Comparison of ENCODE assay signal across 9 cellular contexts in genomic region chr1:61588736-61589381, GRCh38.
DNase-seq lines count a peak whose midpoint lies in the region; ATAC-seq, FAIRE-seq and TF ChIP-seq lines count a peak whose summit lies in the region.
"Had no signal": no experiment of that assay in that cellular context is flagged by ENCODE, and none has a peak within 500 bp of the region (broad histone marks: within the 10 kb centered on the region; RNA-seq: fewer than 3 reads in every experiment).

No MANE protein-coding gene starts in this region.

- TF ChIP-seq RAD21 in H1 (IDR thresholded peaks at IDR 0.05 in 1 of 2, conservative IDR thresholded peaks at IDR 0.05 in 1 of 2; ENCODE audit: low read depth in 2 of 2, low read length in 2 of 2), result peak; percentile 85 to 89

- peak; percentile 71 for TF ChIP-seq CTCF in CD4-positive, alpha-beta T cell (IDR thresholded peaks at IDR 0.05)
- TF ChIP-seq CTCF in H1 (IDR thresholded peaks at IDR 0.05; ENCODE audit: control extremely low read depth in 1 of 3, insufficient read depth in 1 of 3, low read depth in 1 of 3, low read length in 3 of 3) (peak; percentile 81 to 95 (median 86)), tibial nerve (IDR thresholded peaks at IDR 0.05) (peak; percentile 26 to 52 (median 43))

- H4K20me1 ChIP-seq in H1 (replicated peaks in 1 of 2; ENCODE audit: control insufficient read depth in 1 of 2, insufficient read depth in 2 of 2, low read length in 2 of 2), result no peaks in the 10 kb centered on the region

- H3K56ac ChIP-seq in H1 (replicated peaks; ENCODE audit: insufficient read length, low read depth, low read length), result no peak overlapping the region

- CTCF ChIA-PET in CD4-positive, alpha-beta T cell (lab: Charles Lee), result interaction anchor here (1.0 to 1.2 kb wide), 2 partner anchors 82 to 539 kb away, joined by 3 to 6 read pairs; no protein-coding TSS in a partner anchor
- CTCF ChIA-PET in H1 (lab: Charles Lee; ENCODE audit: partially characterized antibody), result interaction anchor here (0.5 to 2.4 kb wide), 37 partner anchors 10 to 1308 kb away, joined by 3 to 22 read pairs (median 3); no protein-coding TSS in a partner anchor

- H2BK5ac ChIP-seq in H1 (ENCODE audit: low read depth, low read length), result no peak overlapping the region

- H3K27ac Mint-ChIP-seq in CD4-positive, alpha-beta T cell, result no peak overlapping the region
- peak overlapping the region in 1 of 10 donors; percentile 70 for H3K27ac Mint-ChIP-seq in naive thymus-derived CD8-positive, alpha-beta T cell
- H3K27ac Mint-ChIP-seq: T-helper 1 cell treated with Interleukin-12 subunit alpha and Interleukin-12 subunit beta and Interleukin-4 antibody, amounts not matched to agents 30 μg/mL and 1 μg/mL, for 36 hours had no signal

- no peaks in the 10 kb centered on the region for H3K4me1 Mint-ChIP-seq in CD4-positive, alpha-beta T cell (ENCODE audit: low read depth)
- H3K4me1 Mint-ChIP-seq in naive thymus-derived CD8-positive, alpha-beta T cell, result peaks cover 0 to 7% (median 1%) of the 10 kb centered on the region in 4 donors

- H3K9me3 Mint-ChIP-seq in CD4-positive, alpha-beta T cell, result no peaks in the 10 kb centered on the region
- H3K9me3 Mint-ChIP-seq in naive thymus-derived CD8-positive, alpha-beta T cell, result no peaks in the 10 kb centered on the region
- H3K9me3 Mint-ChIP-seq: T-helper 1 cell treated with Interleukin-12 subunit alpha and Interleukin-12 subunit beta and Interleukin-4 antibody, amounts not matched to agents 30 μg/mL and 1 μg/mL, for 36 hours had no signal

- peak overlapping the region; percentile 0 to 44; a peak in 3 of 4 replicates for H3K4me2 ChIP-seq in H1 (ENCODE audit: insufficient read depth in 1 of 2, low read depth in 2 of 2, low read length in 2 of 2)

- no peak overlapping the region for H2BK20ac ChIP-seq in H1 (ENCODE audit: low read length)

- no peak overlapping the region for H2AK5ac ChIP-seq in H1 (ENCODE audit: low read depth, low read length)

- no peaks in the 10 kb centered on the region for H3K79me1 ChIP-seq in H1 (ENCODE audit: low read depth, low read length)

- H3K9me3 ChIP-seq in CD4-positive, alpha-beta T cell (ENCODE audit: control insufficient read depth, low read length), result no peaks in the 10 kb centered on the region
- H3K9me3 ChIP-seq in H1 (ENCODE audit: insufficient read depth in 2 of 2, low read depth in 1 of 2, low read length in 1 of 2) (no peaks in the 10 kb centered on the region), tibial nerve (no peaks in the 10 kb centered on the region)

- WGBS in H1 (ENCODE audit: extremely low coverage in 1 of 2, insufficient coverage in 1 of 2, insufficient read length in 1 of 2, insufficient replicate concordance in 2 of 2, low coverage in 1 of 2, low lambda C conversion rate in 2 of 2, missing lambda C conversion rate in 1 of 2), 2 experiments, result 6% methylated on average over 6 of the region's 6 CpGs; no CpG with 5 or more reads in 1 of the 2 experiments
- WGBS in tibial nerve, 2 donors, result 47 to 63% methylated on average over 6 of the region's 6 CpGs

- ATAC-seq in CD4-positive, alpha-beta T cell (ENCODE audit: poor library complexity), result peak; percentile 56
- ATAC-seq in GM19395 (IDR thresholded peaks at IDR 0.05; ENCODE audit: unreplicated experiment) (peak; percentile 93), HG03520 (IDR thresholded peaks at IDR 0.05; ENCODE audit: unreplicated experiment) (peak; percentile 93)
- ATAC-seq in naive thymus-derived CD8-positive, alpha-beta T cell, result peak; percentile 76 to 85

- H3K27ac ChIP-seq in CD4-positive, alpha-beta T cell (ENCODE audit: low read depth, low read length), result no peak overlapping the region
- H3K27ac ChIP-seq in H1 (ENCODE audit: low read depth, low read length), result no peak overlapping the region
- H3K27ac ChIP-seq in tibial nerve, result no peak overlapping the region

- TF ChIP-seq EP300 in H1 (IDR thresholded peaks at IDR 0.05; ENCODE audit: borderline replicate concordance in 1 of 2, low read depth in 2 of 2, low read length in 2 of 2) (no peak), tibial nerve (IDR thresholded peaks at IDR 0.05) (no peak)

- H3K18ac ChIP-seq in H1 (ENCODE audit: extremely low read depth, low read length), result no peak overlapping the region

- peak; percentile 13 to 51 (median 30) for DNase-seq in CD4-positive, alpha-beta T cell
- DNase-seq in NCI-H526 treated with DMSO at 0.1 percent for 48 hours (lab: John Stamatoyannopoulos, UW), result peak; percentile 13
- DNase-seq in activated CD4-positive, alpha-beta T cell treated with anti-CD3 and anti-CD28 coated beads, Interleukin-2, amount 50 U/mL, for 24 hours (ENCODE audit: low read depth in 1 of 2, low spot score in 1 of 2), result peak; percentile 17 to 37
- DNase-seq in H1 (ENCODE audit: low read depth in 1 of 2, low spot score in 2 of 2), result peak; percentile 43 to 85
- peak; percentile 16 to 71 (median 38) for DNase-seq in naive thymus-derived CD8-positive, alpha-beta T cell
- no peak for DNase-seq in tibial nerve (ENCODE audit: low spot score in 2 of 2)

- no peak overlapping the region for H2BK12ac ChIP-seq in H1 (ENCODE audit: low read depth, low read length)

- no peak overlapping the region for H4K5ac ChIP-seq in H1 (ENCODE audit: insufficient read length, low read depth, low read length)

- peaks cover 3 to 9% (median 6%) of the 10 kb centered on the region in 4 experiments; a peak in 6 of 7 replicates for H3K4me1 ChIP-seq in H1 (replicated peaks in 1 of 4; ENCODE audit: control insufficient read depth in 3 of 4, insufficient read depth in 4 of 4, low read length in 3 of 4)
- no peaks in the 10 kb centered on the region for H3K4me1 ChIP-seq in tibial nerve

- no peak overlapping the region for H2BK15ac ChIP-seq in H1 (ENCODE audit: low read length)

- peak overlapping the region; percentile 78; the same call in 1 of the 2 replicates for H2AFZ ChIP-seq in H1 (ENCODE audit: low read length)

- intact Hi-C loops in CD4-positive, alpha-beta T cell (cut with DNase I, micrococcal nuclease), result loop anchor here (1.0 to 10.0 kb wide), 6 partner anchors 263 to 1614 kb away; no protein-coding TSS in a partner anchor

- H3K9ac ChIP-seq in H1 (replicated peaks in 1 of 4; ENCODE audit: extremely low read depth in 1 of 4, low read depth in 3 of 4, low read length in 3 of 4), result no peak overlapping the region; a peak in 1 of 7 replicates

- H4K8ac ChIP-seq in H1 (ENCODE audit: extremely low read depth, insufficient read depth, low read length), result no peak overlapping the region

- FAIRE-seq in H1 (lab: Jason Lieb, UNC), result peak; percentile 89

- H3K4me3 ChIP-seq in H1 (ENCODE audit: extremely low read depth in 1 of 4, insufficient read depth in 2 of 4, low read depth in 3 of 4, low read length in 4 of 4), result peak overlapping the region in 1 of 4 experiments; percentile 13; a peak in 2 of 8 replicates
- no peak overlapping the region for H3K4me3 ChIP-seq in tibial nerve

- H4K91ac ChIP-seq in H1 (replicated peaks; ENCODE audit: insufficient read length, low read length), result no peak overlapping the region

- TF ChIP-seq POLR2A in H1 (IDR thresholded peaks at IDR 0.05; ENCODE audit: control extremely low read depth in 1 of 2, low read depth in 2 of 2, low read length in 2 of 2) (no peak), tibial nerve (IDR thresholded peaks at IDR 0.05) (no peak)

- H3K36me3 ChIP-seq in H1 (ENCODE audit: control insufficient read depth in 2 of 4, insufficient read depth in 4 of 4, low read length in 3 of 4) (no peaks in the 10 kb centered on the region), tibial nerve (no peaks in the 10 kb centered on the region)

- no peaks in the 10 kb centered on the region for H3K79me2 ChIP-seq in H1 (ENCODE audit: control insufficient read depth in 1 of 2, insufficient read depth in 2 of 2, low read length in 2 of 2)

- H3K27me3 ChIP-seq in CD4-positive, alpha-beta T cell (ENCODE audit: control insufficient read depth, insufficient read depth, low read length), result no peaks in the 10 kb centered on the region
- H3K27me3 ChIP-seq in H1 (replicated peaks in 1 of 4; ENCODE audit: control insufficient read depth in 3 of 4, extremely low read depth in 1 of 4, insufficient read depth in 3 of 4, low read length in 3 of 4), result no peaks in the 10 kb centered on the region
- no peaks in the 10 kb centered on the region for H3K27me3 ChIP-seq in tibial nerve

- no peak overlapping the region for H3K23ac ChIP-seq in H1 (ENCODE audit: insufficient read length)

- no peak overlapping the region for H2BK120ac ChIP-seq in H1 (replicated peaks; ENCODE audit: low read depth, low read length)

- no peak overlapping the region for H3K4ac ChIP-seq in H1 (replicated peaks; ENCODE audit: insufficient read length, low read depth, low read length)

- H3K4me3 Mint-ChIP-seq in CD4-positive, alpha-beta T cell, result no peak overlapping the region
- no peak overlapping the region for H3K4me3 Mint-ChIP-seq in naive thymus-derived CD8-positive, alpha-beta T cell
- H3K4me3 Mint-ChIP-seq: T-helper 1 cell treated with Interleukin-12 subunit alpha and Interleukin-12 subunit beta and Interleukin-4 antibody, amounts not matched to agents 30 μg/mL and 1 μg/mL, for 36 hours had no signal

- no peak overlapping the region for H3K14ac ChIP-seq in H1 (ENCODE audit: insufficient read length)

- H3K36me3 Mint-ChIP-seq in CD4-positive, alpha-beta T cell (ENCODE audit: low read depth), result no peaks in the 10 kb centered on the region
- H3K36me3 Mint-ChIP-seq in naive thymus-derived CD8-positive, alpha-beta T cell, result no peaks in the 10 kb centered on the region

- POLR2A ChIA-PET in CD4-positive, alpha-beta T cell (lab: Charles Lee), result interaction anchor here (0.6 kb wide), 1 partner anchor 276 kb away, joined by 3 read pairs; no protein-coding TSS in a partner anchor
- POLR2A ChIA-PET in H1 (lab: Charles Lee; ENCODE audit: partially characterized antibody), result interaction anchor here (0.9 to 1.5 kb wide), 3 partner anchors 9 to 32 kb away, joined by 3 to 5 read pairs (median 4); no protein-coding TSS in a partner anchor
- POLR2A ChIA-PET in naive thymus-derived CD8-positive, alpha-beta T cell (lab: Charles Lee), result no interaction called here

- H3K27me3 Mint-ChIP-seq in CD4-positive, alpha-beta T cell, result no peaks in the 10 kb centered on the region
- H3K27me3 Mint-ChIP-seq in naive thymus-derived CD8-positive, alpha-beta T cell, result peaks cover 0 to 8% (median 4%) of the 10 kb centered on the region in 5 donors

- H3K23me2 ChIP-seq in H1 (ENCODE audit: low read depth, low read length), result no peaks in the 10 kb centered on the region

TF ChIP-seq in H1, 55 proteins besides CTCF, POLR2A, EP300 and RAD21 (continues in another document):
- TF ChIP-seq TCF12 (IDR thresholded peaks at IDR 0.05; ENCODE audit: low read depth, low read length) (peak; percentile 88; the same call in 1 of the 2 replicates), SP2 (IDR thresholded peaks at IDR 0.05; ENCODE audit: low read length) (no peak), RNF2 (IDR thresholded peaks at IDR 0.05; ENCODE audit: borderline replicate concordance, low read depth, low read length, missing control alignments, poor library complexity, severe bottlenecking) (no peak), ATF3 (IDR thresholded peaks at IDR 0.05; ENCODE audit: insufficient read depth, low read depth, low read length) (no peak), NANOG (IDR thresholded peaks at IDR 0.05; ENCODE audit: insufficient read depth, low read depth, low read length, poor library complexity, severe bottlenecking) (peak; percentile 74)

Comparison
In these comparisons a context has a peak if more than half of its experiments do, and no peak if none do; other contexts are left out.
1. DNase-seq: peak in CD4-positive, alpha-beta T cell (10 of 10), NCI-H526 treated with DMSO at 0.1 percent for 48 hours (single experiment), activated CD4-positive, alpha-beta T cell treated with anti-CD3 and anti-CD28 coated beads, Interleukin-2, amount 50 U/mL, for 24 hours (2 of 2), H1 (2 of 2) and naive thymus-derived CD8-positive, alpha-beta T cell (10 of 10); none in tibial nerve (0 of 2).
2. Peak in every context shown above with its lines, with median percentiles within 50 percentile points of each other: ATAC-seq and CTCF ChIP-seq.